ENCODE assay signal across 15 cellular contexts in genomic region chr10:101563007-101563406, GRCh38.
"Had no signal": no experiment of that assay in that cellular context is flagged by ENCODE, and none has a peak within 500 bp of the region (broad histone marks: within the 10 kb centered on the region; RNA-seq: fewer than 3 reads in every experiment).

No MANE protein-coding gene starts in this region.

- H3K27ac Mint-ChIP-seq: activated naive CD4-positive, alpha-beta T cell treated with anti-CD3 and anti-CD28 coated beads, Interleukin-2, amount 50 U/mL, for 24 hours; brain; mesothelial cell of epicardium; natural killer cell; WTC11 had no signal

- ATAC-seq: heart right ventricle, lower lobe of right lung, natural killer cell, pancreas, right cardiac atrium, WTC11 had no signal

- H3K4me1 ChIP-seq: pancreas had no signal

- H3K9me3 ChIP-seq: heart right ventricle, lower lobe of right lung, pancreas had no signal

- H3K27ac ChIP-seq: heart right ventricle, lower lobe of right lung, pancreas had no signal

- H3K36me3 ChIP-seq: heart right ventricle, lower lobe of right lung, pancreas had no signal

- H3K36me3 Mint-ChIP-seq: brain, mesothelial cell of epicardium, natural killer cell, WTC11 had no signal

- DNase-seq: foreskin fibroblast; heart right ventricle; lower lobe of right lung; natural killer cell; right cardiac atrium; stimulated activated CD4-positive, alpha-beta T cell treated with anti-CD3 and anti-CD28 coated beads, Interleukin-4, amount 100 ng/mL, for 24 hours; stimulated activated naive CD4-positive, alpha-beta T cell treated with Interleukin-2 at 50 U/mL for 16 hours; T-helper 1 cell; T-helper 9 cell had no signal

- H3K9me3 Mint-ChIP-seq: activated naive CD4-positive, alpha-beta T cell treated with anti-CD3 and anti-CD28 coated beads, Interleukin-2, amount 50 U/mL, for 24 hours; mesothelial cell of epicardium; natural killer cell; WTC11 had no signal

- H3K4me3 Mint-ChIP-seq: activated naive CD4-positive, alpha-beta T cell treated with anti-CD3 and anti-CD28 coated beads, Interleukin-2, amount 50 U/mL, for 24 hours; brain; mesothelial cell of epicardium; natural killer cell; WTC11 had no signal

- H3K4me3 ChIP-seq: heart right ventricle, lower lobe of right lung, pancreas had no signal

- FAIRE-seq: keratinocyte, pancreas had no signal
